9 cellular contexts compared by ENCODE assay signal in genomic region chr16:66741131-66741900, GRCh38. TPM values are rescaled to one million over a fixed set of nuclear protein-coding genes. Genes with fewer than 3 reads are reported as not detected.
DNase-seq lines count a peak whose midpoint lies in the region; ATAC-seq and TF ChIP-seq lines count a peak whose summit lies in the region.
"Had no signal": no experiment of that assay in that cellular context is flagged by ENCODE, and none has a peak within 500 bp of the region (broad histone marks: within the 10 kb centered on the region; RNA-seq: fewer than 3 reads in every experiment).

No MANE protein-coding gene starts in this region.

- no peak for TF ChIP-seq CTCF in endodermal cell (conservative IDR thresholded peaks at IDR 0.05)
- TF ChIP-seq CTCF in uterus (IDR thresholded peaks at IDR 0.05), result no peak

- peaks cover 20% of the 10 kb centered on the region for H3K36me3 Mint-ChIP-seq in CD4-positive, CD25-positive, alpha-beta regulatory T cell
- peaks cover 65% of the 10 kb centered on the region for H3K36me3 Mint-ChIP-seq in endodermal cell (ENCODE audit: low read depth)

- no peak overlapping the region for H3K9ac ChIP-seq in endodermal cell (ENCODE audit: extremely low read depth, low read length, poor library complexity, severe bottlenecking)
- H3K9ac ChIP-seq in mesendoderm (ENCODE audit: low read length), result no peak overlapping the region

- DNase-seq in CD4-positive, CD25-positive, alpha-beta regulatory T cell, result no peak
- peak; percentile 97 for DNase-seq in NCI-H460 (ENCODE audit: extremely low read depth, low read depth)
- no peak for DNase-seq in endodermal cell
- DNase-seq in mesendoderm, result peak; percentile 22
- DNase-seq in uterus, result peak; percentile 88 to 94
- DNase-seq in germinal center (ENCODE audit: low spot score), result no peak
- no peak for DNase-seq in RPMI8226

- no peak overlapping the region for H3K18ac ChIP-seq in mesendoderm (ENCODE audit: low read length)

- H4K5ac ChIP-seq in mesendoderm (ENCODE audit: low read length), result no peak overlapping the region

- H3K79me2 ChIP-seq in mesendoderm (ENCODE audit: control insufficient read depth, insufficient read depth, low read length), result peaks cover 24% of the 10 kb centered on the region

- no peak overlapping the region for H2BK5ac ChIP-seq in mesendoderm (ENCODE audit: low read length)

- H3K23ac ChIP-seq in mesendoderm (ENCODE audit: low read length), result no peak overlapping the region

- no peaks in the 10 kb centered on the region for H3K9me3 ChIP-seq in CD4-positive, CD25-positive, alpha-beta regulatory T cell (ENCODE audit: control insufficient read depth in 2 of 2, low read length in 2 of 2)
- H3K9me3 ChIP-seq in endodermal cell (ENCODE audit: control insufficient read depth, low read length), result no peaks in the 10 kb centered on the region
- no peaks in the 10 kb centered on the region for H3K9me3 ChIP-seq in uterus
- H3K9me3 ChIP-seq: HAP-1 had no signal

- ATAC-seq in CD4-positive, CD25-positive, alpha-beta regulatory T cell (ENCODE audit: low read depth in 2 of 2), result no peak
- ATAC-seq in HG02759 (IDR thresholded peaks at IDR 0.05; ENCODE audit: unreplicated experiment), result no peak

- no peak overlapping the region for H3K4ac ChIP-seq in mesendoderm (ENCODE audit: low read depth, low read length)

- no peak overlapping the region for H2BK120ac ChIP-seq in mesendoderm (ENCODE audit: low read depth, low read length)

- no peak overlapping the region for H3K4me2 ChIP-seq in mesendoderm (ENCODE audit: low read length)

- no peak overlapping the region for H4K8ac ChIP-seq in mesendoderm (ENCODE audit: low read depth, low read length)

- H3K4me3 Mint-ChIP-seq in CD4-positive, CD25-positive, alpha-beta regulatory T cell, result no peak overlapping the region
- H3K4me3 Mint-ChIP-seq in endodermal cell, result no peak overlapping the region

- H3K79me1 ChIP-seq in mesendoderm (ENCODE audit: low read length), result peaks cover 17% of the 10 kb centered on the region

- no peaks in the 10 kb centered on the region for H3K27me3 Mint-ChIP-seq in CD4-positive, CD25-positive, alpha-beta regulatory T cell
- no peaks in the 10 kb centered on the region for H3K27me3 Mint-ChIP-seq in endodermal cell (ENCODE audit: insufficient read depth)

- H3K27ac ChIP-seq in CD4-positive, CD25-positive, alpha-beta regulatory T cell (ENCODE audit: insufficient read depth, low read length, poor library complexity, severe bottlenecking), result no peak overlapping the region
- H3K27ac ChIP-seq in endodermal cell (ENCODE audit: low read depth, low read length), result peak overlapping the region; percentile 52
- H3K27ac ChIP-seq in mesendoderm (ENCODE audit: low read depth, low read length), result no peak overlapping the region
- peak overlapping the region; percentile 86 to 90 for H3K27ac ChIP-seq in uterus

- no peak overlapping the region for H3K56ac ChIP-seq in mesendoderm (ENCODE audit: low read length)

- H3K4me1 Mint-ChIP-seq in CD4-positive, CD25-positive, alpha-beta regulatory T cell, result peaks cover 6 to 38% (median 26%) of the 10 kb centered on the region in 4 donors
- peaks cover 5% of the 10 kb centered on the region for H3K4me1 Mint-ChIP-seq in endodermal cell

- H3K27ac Mint-ChIP-seq in CD4-positive, CD25-positive, alpha-beta regulatory T cell, result peak overlapping the region in 2 of 3 donors; percentile 20 to 43
- no peak overlapping the region for H3K27ac Mint-ChIP-seq in endodermal cell

- intact Hi-C loops in uterus (cut with DNase I; ENCODE audit: low total_unique reads), result no loop called here

- no peak overlapping the region for H2AK5ac ChIP-seq in mesendoderm (ENCODE audit: low read length)

- H3K4me3 ChIP-seq in CD4-positive, CD25-positive, alpha-beta regulatory T cell (ENCODE audit: low read depth, low read length), result no peak overlapping the region
- H3K4me3 ChIP-seq in endodermal cell (ENCODE audit: low read length) (no peak overlapping the region), mesendoderm (ENCODE audit: low read length) (no peak overlapping the region), uterus (no peak overlapping the region)
- H3K4me3 ChIP-seq: HAP-1 had no signal

- no peak overlapping the region for H2BK15ac ChIP-seq in mesendoderm (replicated peaks; ENCODE audit: low read depth)

- no peaks in the 10 kb centered on the region for H3K27me3 ChIP-seq in CD4-positive, CD25-positive, alpha-beta regulatory T cell (ENCODE audit: control insufficient read depth, insufficient read depth, low read length)
- H3K27me3 ChIP-seq in endodermal cell (ENCODE audit: control insufficient read depth, insufficient read depth, low read length, poor library complexity, severe bottlenecking), result no peaks in the 10 kb centered on the region
- H3K27me3 ChIP-seq in mesendoderm (ENCODE audit: insufficient read depth, low read length, poor library complexity), result no peaks in the 10 kb centered on the region
- no peaks in the 10 kb centered on the region for H3K27me3 ChIP-seq in uterus

- WGBS in endodermal cell (ENCODE audit: insufficient coverage in 1 of 2, insufficient read length in 1 of 2), 2 experiments, result 89 to 91% methylated on average over 8 to 10 of the region's 10 CpGs
- no CpG with 5 or more reads among the region's 10 CpGs for WGBS in mesendoderm (ENCODE audit: extremely low coverage, insufficient coverage, low lambda C conversion rate)

- no peak for TF ChIP-seq POLR2A in uterus (IDR thresholded peaks at IDR 0.05)

- peaks cover 75% of the 10 kb centered on the region for H3K36me3 ChIP-seq in CD4-positive, CD25-positive, alpha-beta regulatory T cell (ENCODE audit: control insufficient read depth, insufficient read depth, low read length)
- H3K36me3 ChIP-seq in endodermal cell (ENCODE audit: control insufficient read depth, insufficient read depth, low read length) (peaks cover 91% of the 10 kb centered on the region), mesendoderm (ENCODE audit: control insufficient read depth, insufficient read depth, low read length) (peaks cover 9% of the 10 kb centered on the region), uterus (no peaks in the 10 kb centered on the region)

- H3K4me1 ChIP-seq in CD4-positive, CD25-positive, alpha-beta regulatory T cell (ENCODE audit: control insufficient read depth, insufficient read depth, low read length, poor library complexity, severe bottlenecking), result no peaks in the 10 kb centered on the region
- H3K4me1 ChIP-seq in endodermal cell (ENCODE audit: control insufficient read depth, insufficient read depth, low read length) (no peaks in the 10 kb centered on the region), mesendoderm (ENCODE audit: control insufficient read depth, low read depth, low read length) (no peaks in the 10 kb centered on the region), uterus (peaks cover 0 to 20% of the 10 kb centered on the region in 2 donors)

- no peaks in the 10 kb centered on the region for H3K9me3 Mint-ChIP-seq in CD4-positive, CD25-positive, alpha-beta regulatory T cell
- H3K9me3 Mint-ChIP-seq in endodermal cell, result no peaks in the 10 kb centered on the region

RNA-seq across cellular contexts. Expression of gene DYNC1LI2, which starts 10.1 kb away (rescaled TPM):
- 91.9 TPM for total RNA-seq in CD4-positive, CD25-positive, alpha-beta regulatory T cell
- 10 to 100 TPM; 22.4 to 30.6 (median 24.4) TPM for polyA plus RNA-seq in CD4-positive, CD25-positive, alpha-beta regulatory T cell
- total RNA-seq in NCI-H460 (2014; rRNA removed; shearing (Covaris generic)), result 104 and 132 TPM in 2 replicates
- 272 and 274 TPM in 2 replicates for polyA plus RNA-seq in NCI-H460 (2014; cell fraction: nucleus; rRNA removed)
- total RNA-seq in endodermal cell (10 to 100 TPM; 89.5 to 95.9 TPM), uterus (100 to 1,000 TPM; 109 to 279 (median 151) TPM)
- polyA plus RNA-seq in endodermal cell (2013, experiment 1 of 2), result 87.1 TPM
- 74.4 TPM for polyA plus RNA-seq in endodermal cell (2013, experiment 2 of 2)
- polyA plus RNA-seq in mesendoderm (2013, experiment 1 of 2), result 150 TPM
- polyA plus RNA-seq in mesendoderm (2013, experiment 2 of 2), result 159 TPM

RNA-seq across cellular contexts. Expression of gene CMTM4, which starts 44.8 kb away (rescaled TPM):
- total RNA-seq in CD4-positive, CD25-positive, alpha-beta regulatory T cell, result 0.64 TPM
- under 1 TPM; 0.10 to 0.20 (median 0.15) TPM for polyA plus RNA-seq in CD4-positive, CD25-positive, alpha-beta regulatory T cell
- total RNA-seq in NCI-H460 (2014; rRNA removed; shearing (Covaris generic)), result 64.2 and 64.5 TPM in 2 replicates
- polyA plus RNA-seq in NCI-H460 (2014; cell fraction: nucleus; rRNA removed), result 70.9 and 82.3 TPM in 2 replicates
- total RNA-seq in endodermal cell (10 to 100 TPM; 68.2 to 76.2 TPM), uterus (10 to 100 TPM in 2 of 4 donors, 1 to 10 TPM in 2; 6.1 to 41.5 (median 15.1) TPM)
- polyA plus RNA-seq in endodermal cell (2013, experiment 1 of 2), result 34.3 TPM
- polyA plus RNA-seq in endodermal cell (2013, experiment 2 of 2), result 30.7 TPM
- 16.1 TPM for polyA plus RNA-seq in mesendoderm (2013, experiment 1 of 2)
- polyA plus RNA-seq in mesendoderm (2013, experiment 2 of 2), result 16.3 TPM

Comparison
In these comparisons a context has a peak if more than half of its experiments do, and no peak if none do; other contexts are left out.
1. DNase-seq: peak in NCI-H460 (single experiment), mesendoderm (single experiment) and uterus (2 of 2); none in CD4-positive, CD25-positive, alpha-beta regulatory T cell (0 of 3), endodermal cell (single experiment), germinal center (single experiment) and RPMI8226 (single experiment).
2. H3K27ac ChIP-seq: peak in endodermal cell (single experiment) and uterus (2 of 2); none in CD4-positive, CD25-positive, alpha-beta regulatory T cell (single experiment) and mesendoderm (single experiment).